20 cellular contexts compared by ENCODE assay signal in genomic region chr3:51862886-51863285, GRCh38. TPM values are rescaled to one million over a fixed set of nuclear protein-coding genes. Genes with fewer than 3 reads are reported as not detected.
DNase-seq lines count a peak whose midpoint lies in the region; ATAC-seq and TF ChIP-seq lines count a peak whose summit lies in the region.
"Had no signal": no experiment of that assay in that cellular context is flagged by ENCODE, and none has a peak within 500 bp of the region (broad histone marks: within the 10 kb centered on the region; RNA-seq: fewer than 3 reads in every experiment).

No MANE protein-coding gene starts in this region.

- no peak overlapping the region for H3K27ac ChIP-seq in HUES6 (ENCODE audit: low read depth, low read length)
- H3K27ac ChIP-seq in esophagus muscularis mucosa (replicated peaks in 1 of 4) = no peak overlapping the region
- H3K27ac ChIP-seq in left ventricle myocardium inferior (replicated peaks) = no peak overlapping the region
- H3K27ac ChIP-seq: A549 had no signal

- intact Hi-C loops in esophagus muscularis mucosa (cut with DNase I) (no loop called here), left ventricle myocardium inferior (cut with micrococcal nuclease) (no loop called here)

- no peak for TF ChIP-seq POLR2A in esophagus muscularis mucosa (IDR thresholded peaks at IDR 0.05; ENCODE audit: low read depth)

- H3K27me3 ChIP-seq in HUES6 (ENCODE audit: control insufficient read depth, insufficient read depth, low read length) = no peaks in the 10 kb centered on the region
- peaks cover 0 to 3% (median 0%) of the 10 kb centered on the region in 4 donors for H3K27me3 ChIP-seq in esophagus muscularis mucosa
- H3K27me3 ChIP-seq in left ventricle myocardium inferior (ENCODE audit: low read depth) = peaks cover 21% of the 10 kb centered on the region

- DNase-seq in ELF-1 (ENCODE audit: low read depth, low spot score) (peak; percentile 94), esophagus muscularis mucosa (ENCODE audit: extremely low spot score) (peak; percentile 66), left ventricle myocardium inferior (no peak)
- DNase-seq in stimulated activated naive CD8-positive, alpha-beta T cell treated with anti-CD3 and anti-CD28 coated beads, Interleukin-15, Interleukin-2, amounts not matched to agents 100 U/mL and 50 U/mL, for 24 hours = no peak
- DNase-seq: 8988T; ACHN; AML-193; C1 segment of cervical spinal cord; Calu3; CD4-positive, alpha-beta memory T cell; COR-L47; DMS53; DMS79 treated with DMSO at 0.1 percent for 48 hours; GOT3 had no signal

- no peak for TF ChIP-seq CTCF in esophagus muscularis mucosa (IDR thresholded peaks at IDR 0.05)
- TF ChIP-seq CTCF in left ventricle myocardium inferior (IDR thresholded peaks at IDR 0.05; ENCODE audit: borderline replicate concordance) = no peak

- H3K9me3 ChIP-seq in HUES6 (ENCODE audit: control insufficient read depth, insufficient read depth, low read depth, low read length) (peaks cover 13% of the 10 kb centered on the region; the same call in 1 of the 2 replicates), esophagus muscularis mucosa (no peaks in the 10 kb centered on the region), left ventricle myocardium inferior (replicated peaks) (no peaks in the 10 kb centered on the region)
- H3K9me3 ChIP-seq: A549 had no signal

- H3K4me3 ChIP-seq in HUES6 (ENCODE audit: low read depth, low read length) = peak overlapping the region; percentile 32; the same call in 1 of the 2 replicates
- H3K4me3 ChIP-seq in esophagus muscularis mucosa = no peak overlapping the region
- H3K4me3 ChIP-seq in left ventricle myocardium inferior = no peak overlapping the region
- H3K4me3 ChIP-seq: A549 had no signal

- WGBS in esophagus muscularis mucosa = 79% methylated on average over 12 of the region's 13 CpGs

- no peak for TF ChIP-seq EP300 in esophagus muscularis mucosa (IDR thresholded peaks at IDR 0.05)

- no peaks in the 10 kb centered on the region for H3K36me3 ChIP-seq in HUES6 (ENCODE audit: control insufficient read depth, insufficient read depth, low read length)
- H3K36me3 ChIP-seq in esophagus muscularis mucosa = no peaks in the 10 kb centered on the region
- H3K36me3 ChIP-seq in left ventricle myocardium inferior = no peaks in the 10 kb centered on the region

- no peak overlapping the region for H3K9ac ChIP-seq in HUES6 (ENCODE audit: low read length)

- H3K4me1 ChIP-seq in HUES6 (ENCODE audit: control insufficient read depth, insufficient read depth, low read length) (peaks cover 8% of the 10 kb centered on the region), esophagus muscularis mucosa (no peaks in the 10 kb centered on the region), left ventricle myocardium inferior (no peaks in the 10 kb centered on the region)
- H3K4me1 ChIP-seq: A549 had no signal

- no peak for ATAC-seq in stimulated activated naive CD8-positive, alpha-beta T cell treated with anti-CD3 and anti-CD28 coated beads, Interleukin-15, Interleukin-2, amounts not matched to agents 100 U/mL and 50 U/mL, for 24 hours
- ATAC-seq in GM21447 (IDR thresholded peaks at IDR 0.05; ENCODE audit: unreplicated experiment) (no peak), GM18502 (IDR thresholded peaks at IDR 0.05; ENCODE audit: poor library complexity, unreplicated experiment) (no peak)
- ATAC-seq: HCT116 had no signal

RNA-seq across cellular contexts. Expression of gene IQCF2, which starts 1.5 kb away (rescaled TPM):
- total RNA-seq in esophagus muscularis mucosa = not detected
- total RNA-seq in left ventricle myocardium inferior = not detected
- total RNA-seq: Calu3; CD4-positive, alpha-beta memory T cell; Daoy had no signal

RNA-seq across cellular contexts. Expression of gene IQCF5, which starts 12.5 kb away (rescaled TPM):
- total RNA-seq in esophagus muscularis mucosa (not detected), left ventricle myocardium inferior (not detected)
- total RNA-seq: Calu3; CD4-positive, alpha-beta memory T cell; Daoy had no signal

RNA-seq across cellular contexts. Expression of gene IQCF1, which starts 40.3 kb away (rescaled TPM):
- total RNA-seq in esophagus muscularis mucosa (not detected), left ventricle myocardium inferior (not detected)
- total RNA-seq: Calu3; CD4-positive, alpha-beta memory T cell; Daoy had no signal

Comparison
In these comparisons a context has a peak if more than half of its experiments do, and no peak if none do; other contexts are left out.
1. DNase-seq: peak in ELF-1 (single experiment) and esophagus muscularis mucosa (single experiment); none in stimulated activated naive CD8-positive, alpha-beta T cell treated with anti-CD3 and anti-CD28 coated beads, Interleukin-15, Interleukin-2, amounts not matched to agents 100 U/mL and 50 U/mL, for 24 hours (single experiment) and left ventricle myocardium inferior (single experiment).